Comparison of ENCODE assay signal across 16 cellular contexts in the genomic region with DNA sequence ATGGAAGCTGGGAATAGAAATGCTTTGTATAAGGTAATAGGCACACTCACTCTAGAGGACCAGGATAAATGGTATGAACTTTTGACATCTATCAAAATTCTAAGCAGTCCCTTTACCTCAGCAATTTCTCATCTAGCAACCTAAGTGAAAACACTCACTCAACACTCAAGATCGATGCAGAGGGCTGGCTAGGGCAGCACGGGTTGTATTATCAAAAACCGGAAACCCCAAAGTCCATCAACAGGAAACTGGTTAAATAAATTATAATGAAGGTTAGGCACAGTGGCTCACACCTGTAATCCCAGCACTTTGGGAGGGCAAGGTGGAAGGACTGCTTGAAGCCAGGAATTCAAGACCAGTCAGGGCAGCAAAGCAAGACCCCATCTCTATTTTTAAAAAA. TPM values are rescaled to one million over a fixed set of nuclear protein-coding genes. Genes with fewer than 3 reads are reported as not detected.
DNase-seq lines count a peak whose midpoint lies in the region; ATAC-seq and TF ChIP-seq lines count a peak whose summit lies in the region.
"Had no signal": no experiment of that assay in that cellular context is flagged by ENCODE, and none has a peak within 500 bp of the region (broad histone marks: within the 10 kb centered on the region; RNA-seq: fewer than 3 reads in every experiment).

No MANE protein-coding gene starts in this region.

- no peak overlapping the region for H3K27ac ChIP-seq in BLaER1
- H3K27ac ChIP-seq in Peyer's patch: peak overlapping the region in 2 of 4 donors; percentile 2 to 49
- no peak overlapping the region for H3K27ac ChIP-seq in Karpas-422 (ENCODE audit: low read length)

- peaks cover 96% of the 10 kb centered on the region for H4K20me1 ChIP-seq in BLaER1
- H4K20me1 ChIP-seq in Karpas-422 (ENCODE audit: insufficient read depth, low read depth, low read length): 0 out of 2 replicates have a peak, but pooled peaks cover 4% of the 10 kb centered on the region

- H3K4me3 ChIP-seq in BLaER1: no peak overlapping the region
- no peak overlapping the region for H3K4me3 ChIP-seq in Peyer's patch
- no peak overlapping the region for H3K4me3 ChIP-seq in Karpas-422 (ENCODE audit: low read length)
- H3K4me3 ChIP-seq: left lung had no signal

- H3K27me3 ChIP-seq in BLaER1: no peaks in the 10 kb centered on the region
- no peaks in the 10 kb centered on the region for H3K27me3 ChIP-seq in Peyer's patch
- no peaks in the 10 kb centered on the region for H3K27me3 ChIP-seq in Karpas-422 (ENCODE audit: low read length)
- H3K27me3 ChIP-seq: left lung had no signal

- H3K9me3 ChIP-seq in BLaER1: peaks cover 20% of the 10 kb centered on the region
- H3K9me3 ChIP-seq in Peyer's patch: no peaks in the 10 kb centered on the region
- no peaks in the 10 kb centered on the region for H3K9me3 ChIP-seq in Karpas-422 (ENCODE audit: low read length)
- H3K9me3 ChIP-seq: left lung had no signal

- H3K4me2 ChIP-seq in BLaER1 (peak overlapping the region; percentile 39), Karpas-422 (ENCODE audit: low read depth, low read length, poor library complexity, severe bottlenecking) (no peak overlapping the region)

- DNase-seq in Peyer's patch: peak in 2 of 3 donors; percentile 60 to 64
- DNase-seq in dermis blood vessel endothelial cell: peak; percentile 70
- no peak for DNase-seq in kidney glomerular epithelial cell (lab: John Stamatoyannopoulos, UW)
- DNase-seq in Karpas-422: no peak
- DNase-seq in HPDE6-E6E7 (ENCODE audit: extremely low spot score): no peak
- DNase-seq: effector memory CD4-positive, alpha-beta T cell; left lung; nucleus accumbens; stimulated activated CD4-positive, alpha-beta T cell treated with anti-CD3 and anti-CD28 coated beads, Interleukin-15, amount 100 ng/mL, for 24 hours; stimulated activated CD8-positive, alpha-beta memory T cell treated with anti-CD3 and anti-CD28 coated beads, Interleukin-4, amount 100 ng/mL, for 48 hours had no signal

- peaks cover 96% of the 10 kb centered on the region for H3K79me2 ChIP-seq in Karpas-422 (ENCODE audit: low read length)

- H3K4me1 ChIP-seq in BLaER1 (peaks cover 45% of the 10 kb centered on the region), Peyer's patch (peaks cover 0 to 13% (median 0%) of the 10 kb centered on the region in 4 donors), Karpas-422 (ENCODE audit: low read length) (0 out of 2 replicates have a peak, but pooled peaks cover 5% of the 10 kb centered on the region)

- no peaks in the 10 kb centered on the region for H3K9me2 ChIP-seq in Karpas-422 (replicated peaks; ENCODE audit: insufficient read depth, low read length)

- peaks cover 30% of the 10 kb centered on the region for H3K36me3 ChIP-seq in BLaER1
- H3K36me3 ChIP-seq in Peyer's patch: no peaks in the 10 kb centered on the region
- H3K36me3 ChIP-seq in Karpas-422 (ENCODE audit: insufficient read depth, low read length): no peaks in the 10 kb centered on the region
- H3K36me3 ChIP-seq: left lung had no signal

- H3K9ac ChIP-seq in BLaER1 (no peak overlapping the region), Karpas-422 (ENCODE audit: low read length) (no peak overlapping the region)

- ATAC-seq in GM18498 (IDR thresholded peaks at IDR 0.05; ENCODE audit: unreplicated experiment): peak; percentile 60
- no peak for ATAC-seq in HG03159 (IDR thresholded peaks at IDR 0.05; ENCODE audit: unreplicated experiment)
- ATAC-seq: left lung, WTC11 had no signal

- TF ChIP-seq CTCF in Peyer's patch (IDR thresholded peaks at IDR 0.05): no peak

- TF ChIP-seq POLR2A in Peyer's patch (IDR thresholded peaks at IDR 0.05): no peak

- H2AFZ ChIP-seq in Karpas-422 (ENCODE audit: low read length): no peak overlapping the region

RNA-seq across cellular contexts. Expression of gene USP48, which starts 9.4 kb away (rescaled TPM):
- total RNA-seq in Peyer's patch (100 to 1,000 TPM in 1 of 4 donors, 10 to 100 TPM in 3; 35.4 to 198 (median 50.7) TPM), dermis blood vessel endothelial cell (81.9 and 125 TPM in 2 replicates)
- 26.3 and 35.1 TPM in 2 replicates for total RNA-seq in Karpas-422 (2014; rRNA removed; shearing (Covaris generic); ENCODE audit: low replicate concordance)

RNA-seq across cellular contexts. Expression of gene LDLRAD2, which starts 38.5 kb away (rescaled TPM):
- total RNA-seq in Peyer's patch: 1 to 10 TPM in 1 of 4 donors, under 1 TPM in 2, not detected in 1; 0.38 to 3.3 (median 0.80) TPM
- 0.05 and 0.17 TPM in 2 replicates for total RNA-seq in dermis blood vessel endothelial cell
- total RNA-seq in Karpas-422 (2014; rRNA removed; shearing (Covaris generic); ENCODE audit: low replicate concordance): not detected in 2 replicates
- total RNA-seq: glomerular endothelial cell, RPMI7951 had no signal

Comparison
In these comparisons a context has a peak if more than half of its experiments do, and no peak if none do; other contexts are left out.
1. DNase-seq: peak in Peyer's patch (2 of 3) and dermis blood vessel endothelial cell (single experiment); none in kidney glomerular epithelial cell (single experiment), Karpas-422 (single experiment) and HPDE6-E6E7 (single experiment).